ENCODE assay signal across 29 cellular contexts in genomic region chr11:94641167-94641761, GRCh38.
A peak's percentile ranks its signal among the peaks of the same experiment; 100 is the strongest.
DNase-seq lines count a peak whose midpoint lies in the region; ATAC-seq lines count a peak whose summit lies in the region.
"Had no signal": no experiment of that assay in that cellular context is flagged by ENCODE, and none has a peak within 500 bp of the region (broad histone marks: within the 10 kb centered on the region; RNA-seq: fewer than 3 reads in every experiment).

No MANE protein-coding gene starts in this region.

- DNase-seq in Ammon's horn (ENCODE audit: low spot score), result peak; percentile 10
- peak; percentile 26 for DNase-seq in NCI-H446 treated with DMSO at 0.1 percent for 48 hours (lab: John Stamatoyannopoulos, UW)
- DNase-seq in globus pallidus (ENCODE audit: low spot score), result peak; percentile 21
- DNase-seq in myocyte (ENCODE audit: low read depth), result peak; percentile 51
- DNase-seq in NCI-H774 (lab: John Stamatoyannopoulos, UW), result no peak
- no peak for DNase-seq in DMS53 (lab: John Stamatoyannopoulos, UW)
- no peak for DNase-seq in CD1c-positive myeloid dendritic cell (ENCODE audit: extremely low spot score)
- DNase-seq: activated CD4-positive, alpha-beta memory T cell treated with anti-CD3 and anti-CD28 coated beads, Interleukin-2, amount 10 ng/mL, durations not matched to agents 7 days and 5 days; activated CD8-positive, alpha-beta memory T cell treated with anti-CD3 and anti-CD28 coated beads, Interleukin-2, amount 50 U/mL, for 4 hours; activated naive CD4-positive, alpha-beta T cell; activated naive CD8-positive, alpha-beta T cell treated with anti-CD3 and anti-CD28 coated beads, Interleukin-2, amount 50 U/mL, for 24 hours; CD8-positive, alpha-beta memory T cell; central memory CD4-positive, alpha-beta T cell; effector memory CD8-positive, alpha-beta T cell; hippocampal formation; KG1; mesenchymal stem cell; MG63; NCI-H1105; NCI-H187 treated with DMSO at 0.1 percent for 48 hours; NCI-H2171 treated with DMSO at 0.1 percent for 48 hours; NCI-H524 treated with DMSO at 0.1 percent for 48 hours; PC-3; right lobe of liver; stimulated activated CD4-positive, alpha-beta T cell treated with anti-CD3 and anti-CD28 coated beads, Interleukin-12 subunit alpha, Interleukin-12 subunit beta, amount 100 ng/mL, for 4 hours; stimulated activated CD4-positive, alpha-beta T cell treated with anti-CD3 and anti-CD28 coated beads, Interleukin-2, amount 100 ng/mL, for 48 hours; stimulated activated naive CD8-positive, alpha-beta T cell treated with anti-CD3 and anti-CD28 coated beads, Interleukin-15, amount 100 ng/mL, for 72 hours had no signal

- ATAC-seq in HG03571 (IDR thresholded peaks at IDR 0.05; ENCODE audit: unreplicated experiment), result no peak
- ATAC-seq: A549; activated naive CD8-positive, alpha-beta T cell treated with anti-CD3 and anti-CD28 coated beads, Interleukin-2, amount 50 U/mL, for 24 hours; effector memory CD8-positive, alpha-beta T cell; PC-3; right lobe of liver; stimulated activated naive CD8-positive, alpha-beta T cell treated with anti-CD3 and anti-CD28 coated beads, Interleukin-15, amount 100 ng/mL, for 72 hours had no signal

Comparison
In these comparisons a context has a peak if more than half of its experiments do, and no peak if none do; other contexts are left out.
1. DNase-seq: peak in Ammon's horn (single experiment), NCI-H446 treated with DMSO at 0.1 percent for 48 hours (single experiment), globus pallidus (single experiment) and myocyte (single experiment); none in NCI-H774 (single experiment), DMS53 (single experiment) and CD1c-positive myeloid dendritic cell (single experiment).